ENCODE assay signal across 3 cellular contexts in the genomic region with DNA sequence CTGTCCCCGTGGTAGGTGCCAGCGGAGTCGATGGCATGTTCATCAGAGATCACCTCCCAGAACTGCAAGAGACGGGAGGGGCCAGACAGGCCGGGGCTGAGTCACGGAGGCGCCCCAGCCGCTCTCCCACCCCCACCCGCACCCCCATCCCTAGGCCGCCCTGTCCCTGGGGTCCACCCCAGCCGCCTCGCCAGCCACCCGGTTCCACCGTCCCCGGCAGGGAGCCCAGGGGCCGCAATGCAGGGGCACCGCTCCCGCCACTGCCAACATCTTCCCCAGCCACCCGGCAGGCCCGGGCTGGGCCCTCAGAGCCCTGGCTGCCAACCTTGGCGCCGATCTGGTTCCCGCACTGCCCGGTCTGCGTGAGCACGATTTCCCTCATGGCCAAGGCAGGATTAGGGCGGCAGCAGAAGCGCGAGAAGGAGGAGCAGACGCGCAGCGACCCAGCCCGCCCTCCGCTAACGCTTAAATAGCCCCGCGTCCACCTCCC. TPM values are rescaled to one million over a fixed set of nuclear protein-coding genes. Genes with fewer than 3 reads are reported as not detected.
"Had no signal": no experiment of that assay in that cellular context is flagged by ENCODE, and none has a peak within 500 bp of the region (broad histone marks: within the 10 kb centered on the region; RNA-seq: fewer than 3 reads in every experiment).

A gene (minus strand): TSS at position 440 of the 490 bp plus-strand sequence. CDS start 58 bp downstream, at position 382.

RNA-seq across cellular contexts. Expression of the gene that starts here (rescaled TPM):
- total RNA-seq: LHCN-M2, M059J, MCF 10A had no signal
